Comparison of ENCODE assay signal across 14 cellular contexts in the genomic region with DNA sequence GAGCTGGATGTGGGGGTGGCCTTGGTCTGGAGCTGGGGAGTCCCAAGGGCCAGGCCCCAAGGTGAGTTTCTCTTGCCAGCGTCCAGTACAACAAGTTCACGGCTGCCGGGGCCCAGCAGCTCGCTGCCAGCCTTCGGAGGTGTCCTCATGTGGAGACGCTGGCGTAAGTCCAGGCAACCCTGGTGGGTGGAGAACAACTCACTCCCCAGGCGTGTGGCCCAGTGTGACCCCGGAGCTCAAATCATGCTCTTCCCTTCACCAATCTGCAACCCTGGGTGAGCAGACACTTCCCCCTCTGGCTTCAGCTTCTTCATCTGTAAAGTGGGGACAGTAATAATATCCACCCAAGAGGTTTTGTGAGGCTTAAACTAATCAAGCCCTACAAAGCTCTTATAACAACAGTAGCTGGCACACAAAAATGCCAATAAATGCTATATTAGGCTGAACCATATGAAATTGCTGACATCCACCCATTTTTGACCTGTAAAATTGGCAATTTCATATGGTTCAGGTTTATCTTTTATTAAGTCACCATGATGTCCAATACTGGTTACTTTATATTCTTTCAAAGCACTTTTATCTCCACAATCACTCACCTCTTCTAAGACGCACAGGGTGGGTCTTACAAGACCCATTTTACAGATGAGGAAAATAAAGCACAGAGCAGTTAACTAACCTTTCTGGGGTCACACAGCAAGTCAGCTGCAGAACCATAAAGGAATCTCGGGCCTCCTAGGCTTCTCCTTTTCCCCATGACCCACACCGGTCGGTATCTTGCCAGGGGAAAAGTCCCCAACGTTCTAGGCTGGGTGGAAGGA. TPM values are rescaled to one million over a fixed set of nuclear protein-coding genes. Genes with fewer than 3 reads are reported as not detected.
DNase-seq lines count a peak whose midpoint lies in the region; ATAC-seq, FAIRE-seq and TF ChIP-seq lines count a peak whose summit lies in the region.
"Had no signal": no experiment of that assay in that cellular context is flagged by ENCODE, and none has a peak within 500 bp of the region (broad histone marks: within the 10 kb centered on the region; RNA-seq: fewer than 3 reads in every experiment).

No MANE protein-coding gene starts in this region.

- peak overlapping the region in 1 of 2 donors; percentile 32 for H3K4me3 Mint-ChIP-seq in stimulated activated naive B cell treated with anti-CD40 and anti-IgM and Interleukin-4, amounts not matched to agents 10 μg/mL and 1 μg/mL and 100 μg/mL, for 72 hours
- no peak overlapping the region for H3K4me3 Mint-ChIP-seq in activated T-cell treated with anti-CD3 and anti-CD28 coated beads, Interleukin-2, amount 50 U/mL, for 4 hours
- H3K4me3 Mint-ChIP-seq: activated CD4-positive, alpha-beta T cell treated with anti-CD3 and anti-CD28 coated beads for 36 hours; activated T-helper 1 cell treated with anti-CD3 and anti-CD28 coated beads, Interleukin-12 subunit alpha, Interleukin-12 subunit beta, Interleukin-2, Interleukin-4 antibody, amounts not matched to agents 30 ng/mL and 10 ng/mL and 1 ng/mL, durations not matched to agents 14 hours and 24 hours and 36 hours; brain had no signal

- H3K9me3 Mint-ChIP-seq in stimulated activated naive B cell treated with anti-CD40 and anti-IgM and Interleukin-4, amounts not matched to agents 10 μg/mL and 1 μg/mL and 100 μg/mL, for 72 hours = no peaks in the 10 kb centered on the region
- no peaks in the 10 kb centered on the region for H3K9me3 Mint-ChIP-seq in activated T-cell treated with anti-CD3 and anti-CD28 coated beads, Interleukin-2, amount 50 U/mL, for 4 hours
- H3K9me3 Mint-ChIP-seq: activated T-helper 1 cell treated with anti-CD3 and anti-CD28 coated beads, Interleukin-12 subunit alpha, Interleukin-12 subunit beta, Interleukin-2, Interleukin-4 antibody, amounts not matched to agents 30 ng/mL and 10 ng/mL and 1 ng/mL, durations not matched to agents 14 hours and 24 hours and 36 hours had no signal

- no peak for TF ChIP-seq CTCF in breast epithelium (IDR thresholded peaks at IDR 0.05)

- intact Hi-C loops in breast epithelium (cut with DNase I; ENCODE audit: low total_unique reads) = no loop called here

- DNase-seq in GM03348 (ENCODE audit: low spot score) = peak; percentile 38
- DNase-seq in breast epithelium (ENCODE audit: low spot score in 2 of 2) = peak in 1 of 2 donors; percentile 61
- DNase-seq in kidney tubule cell (ENCODE audit: low spot score) = peak; percentile 75
- no peak for DNase-seq in stimulated activated naive B cell treated with anti-CD40 and anti-IgM and Interleukin-4, amounts not matched to agents 10 μg/mL and 1 μg/mL and 100 μg/mL, for 72 hours
- no peak for DNase-seq in activated CD4-positive, alpha-beta T cell treated with anti-CD3 and anti-CD28 coated beads, Interleukin-2, amount 50 U/mL, for 1 hour
- DNase-seq in activated T-cell treated with anti-CD3 and anti-CD28 coated beads, Interleukin-2, amount 50 U/mL, for 4 hours = no peak
- no peak for DNase-seq in GM19239 (ENCODE audit: insufficient read length, low spot score)
- DNase-seq in NCI-H226 = no peak
- DNase-seq: activated CD4-positive, alpha-beta T cell treated with anti-CD3 and anti-CD28 coated beads for 36 hours; HCEC 1CT; NCI-H187 had no signal

- H3K27me3 ChIP-seq in breast epithelium = no peaks in the 10 kb centered on the region

- ATAC-seq in stimulated activated naive B cell treated with anti-CD40 and anti-IgM and Interleukin-4, amounts not matched to agents 10 μg/mL and 1 μg/mL and 100 μg/mL, for 72 hours (replicated peaks) = no peak
- ATAC-seq in activated T-cell treated with anti-CD3 and anti-CD28 coated beads, Interleukin-2, amount 50 U/mL, for 4 hours = no peak
- ATAC-seq: activated CD4-positive, alpha-beta T cell treated with anti-CD3 and anti-CD28 coated beads for 36 hours had no signal

- H3K4me1 Mint-ChIP-seq in stimulated activated naive B cell treated with anti-CD40 and anti-IgM and Interleukin-4, amounts not matched to agents 10 μg/mL and 1 μg/mL and 100 μg/mL, for 72 hours = peaks cover 35 to 41% of the 10 kb centered on the region in 2 donors
- H3K4me1 Mint-ChIP-seq in activated T-cell treated with anti-CD3 and anti-CD28 coated beads, Interleukin-2, amount 50 U/mL, for 4 hours (ENCODE audit: low read depth) = peaks cover 4% of the 10 kb centered on the region
- H3K4me1 Mint-ChIP-seq: activated CD4-positive, alpha-beta T cell treated with anti-CD3 and anti-CD28 coated beads for 36 hours had no signal

- TF ChIP-seq POLR2A in breast epithelium (IDR thresholded peaks at IDR 0.05) = no peak

- H3K36me3 Mint-ChIP-seq in stimulated activated naive B cell treated with anti-CD40 and anti-IgM and Interleukin-4, amounts not matched to agents 10 μg/mL and 1 μg/mL and 100 μg/mL, for 72 hours = peaks cover 67 to 76% of the 10 kb centered on the region in 2 donors
- peaks cover 13% of the 10 kb centered on the region for H3K36me3 Mint-ChIP-seq in activated T-cell treated with anti-CD3 and anti-CD28 coated beads, Interleukin-2, amount 50 U/mL, for 4 hours (ENCODE audit: insufficient read depth)

- FAIRE-seq in GM19239 (lab: Jason Lieb, UNC) = no peak
- FAIRE-seq: endothelial cell of umbilical vein had no signal

- no peaks in the 10 kb centered on the region for H3K27me3 Mint-ChIP-seq in stimulated activated naive B cell treated with anti-CD40 and anti-IgM and Interleukin-4, amounts not matched to agents 10 μg/mL and 1 μg/mL and 100 μg/mL, for 72 hours
- no peaks in the 10 kb centered on the region for H3K27me3 Mint-ChIP-seq in activated T-cell treated with anti-CD3 and anti-CD28 coated beads, Interleukin-2, amount 50 U/mL, for 4 hours (ENCODE audit: low read depth)
- H3K27me3 Mint-ChIP-seq: activated CD4-positive, alpha-beta T cell treated with anti-CD3 and anti-CD28 coated beads for 36 hours had no signal

- peak overlapping the region; percentile 59 for H3K27ac Mint-ChIP-seq in stimulated activated naive B cell treated with anti-CD40 and anti-IgM and Interleukin-4, amounts not matched to agents 10 μg/mL and 1 μg/mL and 100 μg/mL, for 72 hours
- H3K27ac Mint-ChIP-seq: activated CD4-positive, alpha-beta T cell treated with anti-CD3 and anti-CD28 coated beads for 36 hours; activated T-helper 1 cell treated with anti-CD3 and anti-CD28 coated beads, Interleukin-12 subunit alpha, Interleukin-12 subunit beta, Interleukin-2, Interleukin-4 antibody, amounts not matched to agents 30 ng/mL and 10 ng/mL and 1 ng/mL, durations not matched to agents 14 hours and 24 hours and 36 hours had no signal

- peak overlapping the region in 1 of 3 donors; percentile 2 for H3K4me3 ChIP-seq in breast epithelium

- no peaks in the 10 kb centered on the region for H3K4me1 ChIP-seq in breast epithelium

- peak overlapping the region; percentile 33 to 79 for H3K27ac ChIP-seq in breast epithelium

- no peaks in the 10 kb centered on the region for H3K36me3 ChIP-seq in breast epithelium

- no peaks in the 10 kb centered on the region for H3K9me3 ChIP-seq in breast epithelium

RNA-seq across cellular contexts. Expression of a gene that starts 19.7 kb away (rescaled TPM):
- total RNA-seq in breast epithelium = 10 to 100 TPM; 50.3 to 88.5 (median 52.8) TPM
- 10 to 100 TPM; 27.0 to 30.2 (median 29.5) TPM for total RNA-seq in activated T-cell treated with anti-CD3 and anti-CD28 coated beads, Interleukin-2, amount 50 U/mL, for 4 hours

RNA-seq across cellular contexts. Expression of a gene that starts 21.8 kb away (rescaled TPM):
- total RNA-seq in breast epithelium = 10 to 100 TPM; 20.0 to 35.3 (median 33.1) TPM
- total RNA-seq in activated T-cell treated with anti-CD3 and anti-CD28 coated beads, Interleukin-2, amount 50 U/mL, for 4 hours = 10 to 100 TPM; 25.2 to 26.4 (median 26.3) TPM

RNA-seq across cellular contexts. Expression of a gene that starts 45.5 kb away (rescaled TPM):
- total RNA-seq in breast epithelium = 10 to 100 TPM in 2 of 3 donors, 1 to 10 TPM in 1; 5.6 to 14.6 (median 11.1) TPM
- total RNA-seq in activated T-cell treated with anti-CD3 and anti-CD28 coated beads, Interleukin-2, amount 50 U/mL, for 4 hours = 1 to 10 TPM; 2.4 to 3.6 (median 2.5) TPM
- total RNA-seq: endothelial cell of umbilical vein had no signal

Comparison
In these comparisons a context has a peak if more than half of its experiments do, and no peak if none do; other contexts are left out.
1. DNase-seq: peak in GM03348 (single experiment) and kidney tubule cell (single experiment); none in stimulated activated naive B cell treated with anti-CD40 and anti-IgM and Interleukin-4, amounts not matched to agents 10 μg/mL and 1 μg/mL and 100 μg/mL, for 72 hours (single experiment), activated CD4-positive, alpha-beta T cell treated with anti-CD3 and anti-CD28 coated beads, Interleukin-2, amount 50 U/mL, for 1 hour (single experiment), activated T-cell treated with anti-CD3 and anti-CD28 coated beads, Interleukin-2, amount 50 U/mL, for 4 hours (single experiment), GM19239 (single experiment) and NCI-H226 (single experiment).